Comparison of ENCODE assay signal across 19 cellular contexts in genomic region chr7:22632674-22633073, GRCh38.
DNase-seq lines count a peak whose midpoint lies in the region; ATAC-seq, FAIRE-seq and TF ChIP-seq lines count a peak whose summit lies in the region.
"Had no signal": no experiment of that assay in that cellular context is flagged by ENCODE, and none has a peak within 500 bp of the region (broad histone marks: within the 10 kb centered on the region; RNA-seq: fewer than 3 reads in every experiment).

No MANE protein-coding gene starts in this region.

- DNase-seq in EH (ENCODE audit: low read depth): peak; percentile 54
- DNase-seq in astrocyte (ENCODE audit: low read depth): peak; percentile 70
- no peak for DNase-seq in esophagus muscularis mucosa (ENCODE audit: extremely low spot score)
- peak; percentile 83 for DNase-seq in pulmonary artery endothelial cell (ENCODE audit: low read depth, low spot score)
- DNase-seq in body of pancreas: no peak
- DNase-seq in Karpas-422: no peak
- DNase-seq: CD4-positive, CD25-positive, alpha-beta regulatory T cell; DMS79; MG63; NCI-H1417; NCI-H1694 treated with DMSO at 0.1 percent for 48 hours; NCI-H2081 treated with DMSO at 0.1 percent for 48 hours; NCI-H2171 treated with DMSO at 0.1 percent for 48 hours; NCI-H524 treated with DMSO at 0.1 percent for 48 hours; Right ventricle myocardium superior had no signal

- H3K27ac ChIP-seq in astrocyte (ENCODE audit: low read depth, low read length) (peak overlapping the region; percentile 76), esophagus muscularis mucosa (replicated peaks in 1 of 4) (peak overlapping the region in 3 of 4 donors; percentile 5 to 69 (median 44)), body of pancreas (no peak overlapping the region), Karpas-422 (ENCODE audit: low read length) (no peak overlapping the region)

- H3K9me3 Mint-ChIP-seq in astrocyte (ENCODE audit: unreplicated experiment): peaks cover 1% of the 10 kb centered on the region
- H3K9me3 Mint-ChIP-seq: GM23338 had no signal

- TF ChIP-seq POLR2A in esophagus muscularis mucosa (IDR thresholded peaks at IDR 0.05; ENCODE audit: low read depth) (no peak), body of pancreas (IDR thresholded peaks at IDR 0.05) (no peak)

- H3K9ac ChIP-seq in astrocyte (ENCODE audit: low read length): peak overlapping the region; percentile 47
- no peak overlapping the region for H3K9ac ChIP-seq in Karpas-422 (ENCODE audit: low read length)

- H3K79me2 ChIP-seq in astrocyte (ENCODE audit: insufficient read depth, low read length) (no peaks in the 10 kb centered on the region), Karpas-422 (ENCODE audit: low read length) (no peaks in the 10 kb centered on the region)

- no peaks in the 10 kb centered on the region for H3K36me3 ChIP-seq in astrocyte (ENCODE audit: insufficient read depth, low read length)
- no peaks in the 10 kb centered on the region for H3K36me3 ChIP-seq in esophagus muscularis mucosa
- no peaks in the 10 kb centered on the region for H3K36me3 ChIP-seq in body of pancreas (replicated peaks in 1 of 2; ENCODE audit: insufficient read depth in 1 of 2, low read depth in 2 of 2)
- H3K36me3 ChIP-seq in Karpas-422 (ENCODE audit: insufficient read depth, low read length): no peaks in the 10 kb centered on the region
- H3K36me3 ChIP-seq: MG63 had no signal

- H4K20me1 ChIP-seq in astrocyte (ENCODE audit: insufficient read depth, low read length): no peaks in the 10 kb centered on the region
- H4K20me1 ChIP-seq in Karpas-422 (ENCODE audit: insufficient read depth, low read depth, low read length): no peaks in the 10 kb centered on the region

- peaks cover 9% of the 10 kb centered on the region for H3K4me1 Mint-ChIP-seq in astrocyte (ENCODE audit: low read depth, unreplicated experiment)
- H3K4me1 Mint-ChIP-seq: CD4-positive, CD25-positive, alpha-beta regulatory T cell had no signal

- H2AFZ ChIP-seq in astrocyte (ENCODE audit: low read depth, low read length): no peak overlapping the region
- H2AFZ ChIP-seq in Karpas-422 (ENCODE audit: low read length): no peak overlapping the region
- H2AFZ ChIP-seq: GM23338 had no signal

- ATAC-seq in HG03108 (IDR thresholded peaks at IDR 0.05; ENCODE audit: unreplicated experiment) (no peak), body of pancreas (no peak)
- ATAC-seq: GM23338, HCT116 had no signal

- H3K27me3 Mint-ChIP-seq in astrocyte (ENCODE audit: low read depth, unreplicated experiment): no peaks in the 10 kb centered on the region

- no peak overlapping the region for H3K27ac Mint-ChIP-seq in astrocyte (ENCODE audit: unreplicated experiment)
- H3K27ac Mint-ChIP-seq: CD4-positive, CD25-positive, alpha-beta regulatory T cell; GM23338 had no signal

- H3K4me2 ChIP-seq in astrocyte (ENCODE audit: low read length): peak overlapping the region; percentile 40
- H3K4me2 ChIP-seq in Karpas-422 (ENCODE audit: low read depth, low read length, poor library complexity, severe bottlenecking): no peak overlapping the region
- H3K4me2 ChIP-seq: GM23338 had no signal

- H3K27me3 ChIP-seq in astrocyte (ENCODE audit: insufficient read depth, low read length) (no peaks in the 10 kb centered on the region), esophagus muscularis mucosa (no peaks in the 10 kb centered on the region), body of pancreas (no peaks in the 10 kb centered on the region), Karpas-422 (ENCODE audit: low read length) (no peaks in the 10 kb centered on the region)
- H3K27me3 ChIP-seq: MG63 had no signal

- 43% methylated on average over 2 of the region's 2 CpGs for WGBS in esophagus muscularis mucosa
- 65 to 72% methylated on average over 2 of the region's 2 CpGs for WGBS in body of pancreas, 2 donors

- H3K4me3 ChIP-seq in astrocyte (ENCODE audit: insufficient read depth, low read depth, low read length): no peak overlapping the region
- no peak overlapping the region for H3K4me3 ChIP-seq in esophagus muscularis mucosa
- H3K4me3 ChIP-seq in body of pancreas: no peak overlapping the region
- H3K4me3 ChIP-seq in Karpas-422 (ENCODE audit: low read length): no peak overlapping the region
- H3K4me3 ChIP-seq: GM23338, MG63 had no signal

- no peaks in the 10 kb centered on the region for H3K9me2 ChIP-seq in Karpas-422 (replicated peaks; ENCODE audit: insufficient read depth, low read length)

- H3K4me3 Mint-ChIP-seq in astrocyte (ENCODE audit: unreplicated experiment): no peak overlapping the region
- H3K4me3 Mint-ChIP-seq: CD4-positive, CD25-positive, alpha-beta regulatory T cell; GM23338 had no signal

- no peak for TF ChIP-seq CTCF in astrocyte (IDR thresholded peaks at IDR 0.05; ENCODE audit: insufficient read depth, low read depth, low read length)
- TF ChIP-seq CTCF in esophagus muscularis mucosa (IDR thresholded peaks at IDR 0.05): no peak
- TF ChIP-seq CTCF in body of pancreas (IDR thresholded peaks at IDR 0.05): no peak

- no peak for TF ChIP-seq EP300 in esophagus muscularis mucosa (IDR thresholded peaks at IDR 0.05)

- intact Hi-C loops in esophagus muscularis mucosa (cut with DNase I): no loop called here
- intact Hi-C loops in body of pancreas (cut with DNase I): no loop called here

- peaks cover 12% of the 10 kb centered on the region for H3K4me1 ChIP-seq in astrocyte (ENCODE audit: insufficient read depth, low read length)
- peaks cover 16 to 65% (median 56%) of the 10 kb centered on the region in 4 donors for H3K4me1 ChIP-seq in esophagus muscularis mucosa
- no peaks in the 10 kb centered on the region for H3K4me1 ChIP-seq in body of pancreas
- H3K4me1 ChIP-seq in Karpas-422 (ENCODE audit: low read length): no peaks in the 10 kb centered on the region

- FAIRE-seq in astrocyte (lab: Jason Lieb, UNC): peak; percentile 43
- FAIRE-seq: GM12891 had no signal

- no peaks in the 10 kb centered on the region for H3K9me3 ChIP-seq in astrocyte (ENCODE audit: insufficient read depth, low read depth, low read length)
- no peaks in the 10 kb centered on the region for H3K9me3 ChIP-seq in esophagus muscularis mucosa
- H3K9me3 ChIP-seq in body of pancreas: no peaks in the 10 kb centered on the region
- no peaks in the 10 kb centered on the region for H3K9me3 ChIP-seq in Karpas-422 (ENCODE audit: low read length)

- H3K36me3 Mint-ChIP-seq in astrocyte (ENCODE audit: low read depth, unreplicated experiment): no peaks in the 10 kb centered on the region
- H3K36me3 Mint-ChIP-seq: CD4-positive, CD25-positive, alpha-beta regulatory T cell had no signal

Comparison
In these comparisons a context has a peak if more than half of its experiments do, and no peak if none do; other contexts are left out.
1. DNase-seq: peak in EH (single experiment), astrocyte (single experiment) and pulmonary artery endothelial cell (single experiment); none in esophagus muscularis mucosa (single experiment), body of pancreas (0 of 4) and Karpas-422 (single experiment).
2. H3K27ac ChIP-seq: peak in astrocyte (single experiment) and esophagus muscularis mucosa (3 of 4); none in body of pancreas (0 of 4) and Karpas-422 (single experiment).